17 cellular contexts compared by ENCODE assay signal in the genomic region with DNA sequence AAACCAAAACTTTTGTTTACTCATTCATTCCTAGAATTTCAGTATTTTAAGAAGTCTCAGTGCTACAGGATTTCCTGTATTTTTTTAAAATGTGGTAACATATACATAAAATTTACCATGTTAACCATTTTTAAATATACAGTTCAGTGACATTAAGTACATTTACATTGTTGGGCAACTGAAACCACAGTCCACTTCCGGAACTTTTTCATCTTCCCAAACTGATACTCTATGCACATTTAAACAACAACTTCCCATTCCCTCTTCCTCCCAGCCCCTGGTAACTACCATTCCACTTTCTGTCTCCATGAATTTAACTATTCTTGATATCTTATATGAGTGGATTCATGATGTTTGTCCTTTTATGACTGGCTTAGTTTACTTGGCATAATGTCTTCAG. TPM values are rescaled to one million over a fixed set of nuclear protein-coding genes. Genes with fewer than 3 reads are reported as not detected.
"Had no signal": no experiment of that assay in that cellular context is flagged by ENCODE, and none has a peak within 500 bp of the region (broad histone marks: within the 10 kb centered on the region; RNA-seq: fewer than 3 reads in every experiment).

No MANE protein-coding gene starts in this region.

- H3K4me1 ChIP-seq: breast epithelium, lower lobe of right lung, psoas muscle had no signal

- H3K9me3 ChIP-seq: ascending aorta, breast epithelium, lower lobe of right lung, psoas muscle, spleen, stomach had no signal

- H3K27ac ChIP-seq: breast epithelium, lower lobe of right lung, psoas muscle, spleen, stomach had no signal

- H3K27me3 ChIP-seq: ascending aorta, breast epithelium, spleen, stomach had no signal

- H3K9me3 Mint-ChIP-seq: nephron progenitor cell had no signal

- H3K27ac Mint-ChIP-seq: nephron progenitor cell had no signal

- H3K4me3 ChIP-seq: ascending aorta, breast epithelium, lower lobe of right lung, psoas muscle, spleen, stomach had no signal

- DNase-seq: activated CD4-positive, alpha-beta T cell treated with anti-CD3 and anti-CD28 coated beads, Interleukin-2, amount 50 U/mL, for 4 hours; activated CD4-positive, CD25-positive, alpha-beta regulatory T cell treated with anti-CD3 and anti-CD28 coated beads, Interleukin-2, amount 50 U/mL, for 72 hours; activated naive CD4-positive, alpha-beta T cell; activated T-cell treated with anti-CD3 and anti-CD28 coated beads for 4 hours; cerebellar nuclear complex; effector CD8-positive, alpha-beta T cell; foreskin melanocyte; head of caudate nucleus; lower lobe of right lung; nephron progenitor cell; psoas muscle; spleen; stomach had no signal

- ATAC-seq: lower lobe of right lung, psoas muscle, sciatic nerve had no signal

- H3K4me3 Mint-ChIP-seq: nephron progenitor cell had no signal

- H3K36me3 ChIP-seq: ascending aorta, breast epithelium, lower lobe of right lung, spleen, stomach had no signal

RNA-seq across cellular contexts. Expression of a gene that starts 30.4 kb away (rescaled TPM):
- total RNA-seq: T-helper 2 cell treated with Interferon-gamma antibody and Interleukin-4, amounts not matched to agents 100 ng/mL and 5 ng/mL, for 36 hours had no signal
